Comparison of ENCODE assay signal across 19 cellular contexts in genomic region chr17:3655766-3656165, GRCh38. TPM values are rescaled to one million over a fixed set of nuclear protein-coding genes. Genes with fewer than 3 reads are reported as not detected.
A peak's percentile ranks its signal among the peaks of the same experiment; 100 is the strongest.
DNase-seq lines count a peak whose midpoint lies in the region; ATAC-seq, FAIRE-seq and TF ChIP-seq lines count a peak whose summit lies in the region.
"Had no signal": no experiment of that assay in that cellular context is flagged by ENCODE, and none has a peak within 500 bp of the region (broad histone marks: within the 10 kb centered on the region; RNA-seq: fewer than 3 reads in every experiment).

No MANE protein-coding gene starts in this region.

- H2AK5ac ChIP-seq in H9 (ENCODE audit: insufficient read length, low read length): no peak overlapping the region

- no peaks in the 10 kb centered on the region for H3K27me3 Mint-ChIP-seq in H9 (ENCODE audit: low read depth)
- no peaks in the 10 kb centered on the region for H3K27me3 Mint-ChIP-seq in chondrocyte (ENCODE audit: low read depth)
- H3K27me3 Mint-ChIP-seq: CD4-positive, alpha-beta T cell; IgD-negative memory B cell had no signal

- TF ChIP-seq RAD21 in A549 (conservative IDR thresholded peaks at IDR 0.05 in 1 of 2, IDR thresholded peaks at IDR 0.05 in 1 of 2): no peak

- H3K4me3 ChIP-seq in A549: no peak overlapping the region
- no peak overlapping the region for H3K4me3 ChIP-seq in osteoblast (ENCODE audit: insufficient read depth, low read length)
- no peak overlapping the region for H3K4me3 ChIP-seq in stomach
- H3K4me3 ChIP-seq: GM23248 had no signal

- no peaks in the 10 kb centered on the region for H4K20me1 ChIP-seq in H9 (ENCODE audit: control insufficient read depth, insufficient read depth, insufficient read length)
- H4K20me1 ChIP-seq in osteoblast (ENCODE audit: insufficient read depth, low read length): peaks cover 4% of the 10 kb centered on the region

- no peak overlapping the region for H3K9ac ChIP-seq in H9 (ENCODE audit: extremely low read depth, insufficient read length, low read length)
- H3K9ac ChIP-seq: GM23248 had no signal

- 0 out of 7 replicates have a peak overlapping the region, but pooled peaks of 1 of the 3 experiments have one; percentile 28 for H3K27ac Mint-ChIP-seq in H9
- no peak overlapping the region for H3K27ac Mint-ChIP-seq in chondrocyte (ENCODE audit: unreplicated experiment)
- H3K27ac Mint-ChIP-seq: CD4-positive, alpha-beta T cell had no signal

- H3K79me2 ChIP-seq in H9 (ENCODE audit: insufficient read depth, low read length): no peaks in the 10 kb centered on the region
- no peaks in the 10 kb centered on the region for H3K79me2 ChIP-seq in osteoblast (ENCODE audit: insufficient read depth, low read length)

- H3K4me3 Mint-ChIP-seq in H9 (no peak overlapping the region), chondrocyte (ENCODE audit: unreplicated experiment) (no peak overlapping the region)
- H3K4me3 Mint-ChIP-seq: CD4-positive, alpha-beta T cell; IgD-negative memory B cell had no signal

- no peak overlapping the region for H3T11ph ChIP-seq in H9 (ENCODE audit: low read length)

- H3K4ac ChIP-seq in H9 (ENCODE audit: low read depth, low read length): no peak overlapping the region

- H2BK120ac ChIP-seq in H9 (ENCODE audit: low read depth, low read length, poor library complexity, severe bottlenecking): no peak overlapping the region

- TF ChIP-seq POLR2A in A549 (IDR thresholded peaks at IDR 0.05; ENCODE audit: low read length) (no peak), stomach (IDR thresholded peaks at IDR 0.05) (no peak)

- H4K91ac ChIP-seq in H9 (ENCODE audit: insufficient read length, low read depth, low read length): no peak overlapping the region

- H3K23ac ChIP-seq in H9 (ENCODE audit: insufficient read length, low read depth, low read length): no peak overlapping the region

- H2BK15ac ChIP-seq in H9 (ENCODE audit: low read depth, low read length): no peak overlapping the region

- no peaks in the 10 kb centered on the region for H3K79me1 ChIP-seq in H9 (ENCODE audit: insufficient read depth, low read depth, low read length, poor library complexity, severe bottlenecking)

- no peaks in the 10 kb centered on the region for H3K9me3 ChIP-seq in A549
- no peaks in the 10 kb centered on the region for H3K9me3 ChIP-seq in H9 (ENCODE audit: control insufficient read depth, low read depth, low read length)
- no peaks in the 10 kb centered on the region for H3K9me3 ChIP-seq in osteoblast (ENCODE audit: low read depth, low read length)
- H3K9me3 ChIP-seq in stomach: no peaks in the 10 kb centered on the region
- H3K9me3 ChIP-seq: Caco-2 had no signal

- H3K23me2 ChIP-seq in H9 (ENCODE audit: insufficient read length, low read depth, low read length, poor library complexity, severe bottlenecking): no peaks in the 10 kb centered on the region

- TF ChIP-seq EP300 in A549 (IDR thresholded peaks at IDR 0.05) (no peak), stomach (IDR thresholded peaks at IDR 0.05) (no peak)

- H3K27me3 ChIP-seq in H9 (ENCODE audit: insufficient read depth, low read length) (no peaks in the 10 kb centered on the region), osteoblast (ENCODE audit: insufficient read depth, low read length) (no peaks in the 10 kb centered on the region), stomach (no peaks in the 10 kb centered on the region)

- no peak for TF ChIP-seq CTCF in A549 (IDR thresholded peaks at IDR 0.05)
- TF ChIP-seq CTCF in H9 (conservative IDR thresholded peaks at IDR 0.05): no peak
- TF ChIP-seq CTCF in chondrocyte (IDR thresholded peaks at IDR 0.05): no peak
- no peak for TF ChIP-seq CTCF in osteoblast (IDR thresholded peaks at IDR 0.05; ENCODE audit: extremely low read depth, low read depth, low read length)
- no peak for TF ChIP-seq CTCF in stomach (IDR thresholded peaks at IDR 0.05)

- DNase-seq in A549 (ENCODE audit: low read depth in 1 of 2, low spot score in 1 of 2): no peak
- peak; percentile 27 for DNase-seq in H9
- peak; percentile 65 for DNase-seq in chondrocyte (ENCODE audit: low spot score)
- DNase-seq in osteoblast (ENCODE audit: insufficient read length, low spot score, missing footprints): peak; percentile 75
- DNase-seq in mucosa of gallbladder (ENCODE audit: low spot score): no peak
- DNase-seq in stomach: no peak
- DNase-seq: AML-193; Caco-2; CD4-positive, alpha-beta T cell; GM23248; HCEC 1CT had no signal

- H3K36me3 ChIP-seq in osteoblast (ENCODE audit: insufficient read depth, low read length) (peaks cover 5% of the 10 kb centered on the region), stomach (peaks cover 3 to 46% (median 38%) of the 10 kb centered on the region in 4 donors)

- H3K9me3 Mint-ChIP-seq in H9: no peaks in the 10 kb centered on the region
- no peaks in the 10 kb centered on the region for H3K9me3 Mint-ChIP-seq in chondrocyte (ENCODE audit: low read depth)
- H3K9me3 Mint-ChIP-seq: CD4-positive, alpha-beta T cell; IgD-negative memory B cell had no signal

- no peak overlapping the region for H3K4me2 ChIP-seq in A549
- H3K4me2 ChIP-seq in H9 (ENCODE audit: insufficient read depth, insufficient read length, low read length): no peak overlapping the region
- H3K4me2 ChIP-seq in osteoblast (ENCODE audit: insufficient read depth, low read length): no peak overlapping the region

- no peak overlapping the region for H3K14ac ChIP-seq in H9 (ENCODE audit: insufficient read depth, low read length)

- no peak overlapping the region for H2BK5ac ChIP-seq in H9 (ENCODE audit: insufficient read length, low read length)

- no peak overlapping the region for H3K18ac ChIP-seq in H9 (ENCODE audit: insufficient read length, low read depth, low read length)

- no peak overlapping the region for H2BK12ac ChIP-seq in H9 (ENCODE audit: insufficient read length, low read depth, low read length)

- peaks cover 8 to 12% of the 10 kb centered on the region in 2 experiments for H3K4me1 Mint-ChIP-seq in H9
- H3K4me1 Mint-ChIP-seq in chondrocyte (ENCODE audit: low read depth): peaks cover 21% of the 10 kb centered on the region

- FAIRE-seq in A549 (lab: Jason Lieb, UNC): no peak
- FAIRE-seq: A204.1, D721Med, G401.6, GM12891 had no signal

- H4K8ac ChIP-seq in H9 (replicated peaks; ENCODE audit: insufficient read length, low read depth, low read length): no peak overlapping the region

- 91% methylated on average over 8 of the region's 11 CpGs for WGBS in A549 (ENCODE audit: missing lambda C conversion rate)
- WGBS in H9 (ENCODE audit: extremely low coverage, insufficient read length, low lambda C conversion rate): no CpG with 5 or more reads among the region's 11 CpGs
- 84 to 100% (median 89%) methylated on average over 1 to 11 of the region's 11 CpGs for WGBS in stomach, 5 donors

- no peak for ATAC-seq in A549

- H3K27ac ChIP-seq in A549 (no peak overlapping the region), H9 (ENCODE audit: insufficient read length, low read depth, low read length) (no peak overlapping the region), osteoblast (ENCODE audit: low read depth, low read length) (no peak overlapping the region), stomach (no peak overlapping the region)
- H3K27ac ChIP-seq: C4-2B, GM23248, HL-60 had no signal

- peaks cover 15% of the 10 kb centered on the region for H3K4me1 ChIP-seq in A549
- no peaks in the 10 kb centered on the region for H3K4me1 ChIP-seq in H9 (ENCODE audit: insufficient read depth, low read length)
- H3K4me1 ChIP-seq in osteoblast (ENCODE audit: insufficient read depth, low read length): peaks cover 11% of the 10 kb centered on the region
- peaks cover 20 to 34% (median 28%) of the 10 kb centered on the region in 4 donors for H3K4me1 ChIP-seq in stomach
- H3K4me1 ChIP-seq: Caco-2 had no signal

- H4K5ac ChIP-seq in H9 (ENCODE audit: insufficient read length, low read depth, low read length): no peak overlapping the region

- H3K56ac ChIP-seq in H9 (ENCODE audit: insufficient read length, low read depth, low read length): no peak overlapping the region

- H3K36me3 Mint-ChIP-seq in H9 (ENCODE audit: insufficient read depth in 1 of 3, low read depth in 3 of 3) (peaks cover 0 to 9% (median 0%) of the 10 kb centered on the region in 3 experiments; a peak in 4 of 7 replicates), chondrocyte (ENCODE audit: low read depth) (no peaks in the 10 kb centered on the region)

- CTCF ChIA-PET in A549 (lab: Yijun Ruan, JAX): interaction anchor here (4.2 to 6.8 kb wide), 2 partner anchors 8 to 607 kb away, joined by 13 to 43 read pairs; no protein-coding TSS in a partner anchor

- POLR2A ChIA-PET in A549 (lab: Yijun Ruan, JAX): interaction anchor here (1.4 to 1.5 kb wide), 2 partner anchors 12 to 19 kb away, joined by 3 to 7 read pairs; partner anchors contain the start of genes CTNS, SHPK and TAX1BP3

- H2BK20ac ChIP-seq in H9 (ENCODE audit: low read depth, low read length, poor library complexity, severe bottlenecking): no peak overlapping the region

- H2AFZ ChIP-seq in H9 (ENCODE audit: low read length) (no peak overlapping the region), osteoblast (ENCODE audit: low read length) (no peak overlapping the region)
- H2AFZ ChIP-seq: GM23248 had no signal

- intact Hi-C loops in stomach (cut with DNase I; ENCODE audit: low total_unique reads): no loop called here

RNA-seq across cellular contexts. Expression of gene TAX1BP3, which starts 12.6 kb away (rescaled TPM):
- polyA plus RNA-seq in A549 (2011; rRNA removed): 89.1 and 122 TPM in 2 replicates
- 172 and 239 TPM in 2 replicates for polyA plus RNA-seq in A549 (2012; cell fraction: cytosol; rRNA removed)
- 185 and 192 TPM in 2 replicates for polyA plus RNA-seq in A549 (2012; cell fraction: nucleus; rRNA removed)
- 229 to 234 TPM (median 233 TPM) in 3 replicates for polyA plus RNA-seq in A549 (2017; fragmentation: RNase III; extraction: RNeasy Plus Mini Kit Qiagen cat#74134 plus additional on column Dnase treatment)
- 92.7 and 105 TPM in 2 replicates for polyA minus RNA-seq in A549 (2011; rRNA and poly(A)+ RNA removed)
- total RNA-seq in H9 (2021): 76.3 and 79.2 TPM in 2 replicates
- 198 to 242 TPM (median 230 TPM) in 3 replicates for total RNA-seq in chondrocyte
- total RNA-seq in osteoblast: 149 and 164 TPM in 2 replicates
- total RNA-seq in mucosa of gallbladder: 158 TPM
- 100 to 1,000 TPM in 4 of 5 donors, 10 to 100 TPM in 1; 52.7 to 229 (median 108) TPM for total RNA-seq in stomach
- polyA plus RNA-seq in stomach: 100 to 1,000 TPM; 114 to 267 (median 235) TPM

RNA-seq across cellular contexts. Expression of gene EMC6, which starts 12.8 kb away (rescaled TPM):
- polyA plus RNA-seq in A549 (2011; rRNA removed) (53.3 and 68.3 TPM in 2 replicates), A549 (2017; fragmentation: RNase III; extraction: RNeasy Plus Mini Kit Qiagen cat#74134 plus additional on column Dnase treatment) (109 to 122 TPM (median 115 TPM) in 3 replicates), stomach (10 to 100 TPM; 60.2 to 75.6 (median 75.3) TPM)
- 167 and 256 TPM in 2 replicates for polyA plus RNA-seq in A549 (2012; cell fraction: cytosol; rRNA removed)
- 139 and 184 TPM in 2 replicates for polyA plus RNA-seq in A549 (2012; cell fraction: nucleus; rRNA removed)
- polyA minus RNA-seq in A549 (2011; rRNA and poly(A)+ RNA removed): 17.1 and 18.5 TPM in 2 replicates
- total RNA-seq in H9 (2021) (70.7 and 72.2 TPM in 2 replicates), chondrocyte (36.2 to 41.8 TPM (median 37.6 TPM) in 3 replicates), osteoblast (12.7 and 13.8 TPM in 2 replicates), mucosa of gallbladder (35.7 TPM), stomach (10 to 100 TPM in 2 of 5 donors, 1 to 10 TPM in 1, not detected in 2; 2.6 to 28.6 (median 19.1) TPM)

RNA-seq across cellular contexts. Expression of gene CTNS, which starts 19.2 kb away (rescaled TPM):
- 6.5 and 7.4 TPM in 2 replicates for polyA plus RNA-seq in A549 (2011; rRNA removed)
- 7.4 and 10.3 TPM in 2 replicates for polyA plus RNA-seq in A549 (2012; cell fraction: cytosol; rRNA removed)
- polyA plus RNA-seq in A549 (2012; cell fraction: nucleus; rRNA removed): 12.8 and 15.7 TPM in 2 replicates
- 15.5 to 20.3 TPM (median 16.3 TPM) in 3 replicates for polyA plus RNA-seq in A549 (2017; fragmentation: RNase III; extraction: RNeasy Plus Mini Kit Qiagen cat#74134 plus additional on column Dnase treatment)
- polyA minus RNA-seq in A549 (2011; rRNA and poly(A)+ RNA removed): 5.7 and 6.9 TPM in 2 replicates
- 12.4 and 12.8 TPM in 2 replicates for total RNA-seq in H9 (2021)
- total RNA-seq in chondrocyte: 14.4 to 18.4 TPM (median 17.8 TPM) in 3 replicates
- 34.7 and 46.0 TPM in 2 replicates for total RNA-seq in osteoblast
- total RNA-seq in mucosa of gallbladder: 13.4 TPM
- total RNA-seq in stomach: 10 to 100 TPM; 10.5 to 74.5 (median 18.0) TPM
- 1 to 10 TPM; 4.0 to 9.2 (median 5.4) TPM for polyA plus RNA-seq in stomach

RNA-seq across cellular contexts. Expression of gene SHPK, which starts 19.7 kb away (rescaled TPM):
- polyA plus RNA-seq in A549 (2011; rRNA removed): 10.7 and 13.4 TPM in 2 replicates
- polyA plus RNA-seq in A549 (2012; cell fraction: cytosol; rRNA removed): 15.7 and 19.9 TPM in 2 replicates
- polyA plus RNA-seq in A549 (2012; cell fraction: nucleus; rRNA removed): 29.1 and 32.1 TPM in 2 replicates
- 9.5 to 11.2 TPM (median 10.9 TPM) in 3 replicates for polyA plus RNA-seq in A549 (2017; fragmentation: RNase III; extraction: RNeasy Plus Mini Kit Qiagen cat#74134 plus additional on column Dnase treatment)
- 24.3 TPM in 2 replicates for polyA minus RNA-seq in A549 (2011; rRNA and poly(A)+ RNA removed)
- 27.0 and 27.9 TPM in 2 replicates for total RNA-seq in H9 (2021)
- total RNA-seq in chondrocyte: 5.6 to 6.1 TPM (median 5.9 TPM) in 3 replicates
- 8.3 and 13.8 TPM in 2 replicates for total RNA-seq in osteoblast
- total RNA-seq in mucosa of gallbladder: 14.5 TPM
- 10 to 100 TPM; 10.5 to 29.4 (median 12.3) TPM for total RNA-seq in stomach
- polyA plus RNA-seq in stomach: 1 to 10 TPM; 4.9 to 5.5 (median 5.1) TPM

RNA-seq across cellular contexts. Expression of gene P2RX5, which starts 40.2 kb away (rescaled TPM):
- polyA plus RNA-seq in A549 (2011; rRNA removed) (7.8 and 12.2 TPM in 2 replicates), A549 (2017; fragmentation: RNase III; extraction: RNeasy Plus Mini Kit Qiagen cat#74134 plus additional on column Dnase treatment) (10.6 to 13.3 TPM (median 11.8 TPM) in 3 replicates), stomach (1 to 10 TPM in 2 of 3 donors, not detected in 1; 1.1 to 7.1 TPM)
- 14.5 and 17.4 TPM in 2 replicates for polyA plus RNA-seq in A549 (2012; cell fraction: cytosol; rRNA removed)
- 30.8 and 32.3 TPM in 2 replicates for polyA plus RNA-seq in A549 (2012; cell fraction: nucleus; rRNA removed)
- 10.5 and 12.9 TPM in 2 replicates for polyA minus RNA-seq in A549 (2011; rRNA and poly(A)+ RNA removed)
- total RNA-seq in H9 (2021) (4.2 and 4.7 TPM in 2 replicates), chondrocyte (0.18 to 1.1 TPM (median 0.30 TPM) in 3 replicates), osteoblast (0.36 TPM in 1 of 2 replicates, not detected in the other), mucosa of gallbladder (2.0 TPM), stomach (10 to 100 TPM in 1 of 5 donors, 1 to 10 TPM in 3, not detected in 1; 3.7 to 37.5 (median 7.1) TPM)
- total RNA-seq: H4 had no signal

Comparison
In these comparisons a context has a peak if more than half of its experiments do, and no peak if none do; other contexts are left out.
1. DNase-seq: peak in H9 (single experiment), chondrocyte (single experiment) and osteoblast (single experiment); none in A549 (0 of 2), mucosa of gallbladder (single experiment) and stomach (single experiment).